14 cellular contexts compared by ENCODE assay signal in genomic region chr17:75809631-75810111, GRCh38. TPM values are rescaled to one million over a fixed set of nuclear protein-coding genes. Genes with fewer than 3 reads are reported as not detected.
A peak's percentile ranks its signal among the peaks of the same experiment; 100 is the strongest.
DNase-seq lines count a peak whose midpoint lies in the region; ATAC-seq and TF ChIP-seq lines count a peak whose summit lies in the region.
"Had no signal": no experiment of that assay in that cellular context is flagged by ENCODE, and none has a peak within 500 bp of the region (broad histone marks: within the 10 kb centered on the region; RNA-seq: fewer than 3 reads in every experiment).

No MANE protein-coding gene starts in this region.

- DNase-seq in adrenal gland (no peak), transverse colon (no peak), DMS79 (lab: John Stamatoyannopoulos, UW) (no peak), MM.1S (no peak), RKO (ENCODE audit: low spot score) (no peak)
- DNase-seq: activated CD4-positive, alpha-beta T cell treated with anti-CD3 and anti-CD28 coated beads for 48 hours; NCI-H1694; NCI-H446 treated with DMSO at 0.1 percent for 48 hours; occipital lobe; T-helper 9 cell had no signal

- H3K27ac ChIP-seq in adrenal gland: peak overlapping the region in 3 of 5 donors; percentile 26 to 86 (median 48)
- peak overlapping the region in 3 of 4 donors; percentile 70 to 79 (median 74) for H3K27ac ChIP-seq in gastroesophageal sphincter
- H3K27ac ChIP-seq in muscle layer of duodenum (ENCODE audit: low read length): peak overlapping the region; percentile 20
- peak overlapping the region in 3 of 4 donors; percentile 14 to 44 (median 26) for H3K27ac ChIP-seq in transverse colon
- H3K27ac ChIP-seq in MM.1S (ENCODE audit: low read length): no peak overlapping the region
- H3K27ac ChIP-seq: SJCRH30 had no signal

- H3K9me3 ChIP-seq in adrenal gland (replicated peaks in 1 of 3) (no peaks in the 10 kb centered on the region), gastroesophageal sphincter (no peaks in the 10 kb centered on the region), muscle layer of duodenum (ENCODE audit: control insufficient read depth in 1 of 2, low read length in 2 of 2) (no peaks in the 10 kb centered on the region), transverse colon (no peaks in the 10 kb centered on the region), MM.1S (replicated peaks; ENCODE audit: insufficient read depth, low read length) (no peaks in the 10 kb centered on the region)
- H3K9me3 ChIP-seq: BLaER1, SJCRH30 had no signal

- no peak for TF ChIP-seq EP300 in gastroesophageal sphincter (IDR thresholded peaks at IDR 0.05)
- TF ChIP-seq EP300 in transverse colon (IDR thresholded peaks at IDR 0.05; ENCODE audit: low read depth): no peak

- H3K4me1 ChIP-seq in adrenal gland (replicated peaks in 1 of 2) (peaks cover 3 to 6% of the 10 kb centered on the region in 2 donors), gastroesophageal sphincter (peaks cover 0 to 23% (median 18%) of the 10 kb centered on the region in 3 donors), muscle layer of duodenum (ENCODE audit: control insufficient read depth in 1 of 2, insufficient read depth in 2 of 2, low read length in 2 of 2) (peaks cover 0 to 4% of the 10 kb centered on the region in 2 donors), transverse colon (no peaks in the 10 kb centered on the region), MM.1S (ENCODE audit: low read length) (no peaks in the 10 kb centered on the region)

- no peak for ATAC-seq in gastroesophageal sphincter

- intact Hi-C loops in adrenal gland (cut with DNase I): loop anchor here in 1 of 2 donors (10.0 kb wide), 1 partner anchor 45 kb away; the partner anchor contains the start of gene GALK1
- intact Hi-C loops in transverse colon (cut with DNase I; ENCODE audit: low total_unique reads): no loop called here

- no peak overlapping the region for H3K4me3 ChIP-seq in adrenal gland
- no peak overlapping the region for H3K4me3 ChIP-seq in gastroesophageal sphincter
- H3K4me3 ChIP-seq in muscle layer of duodenum (ENCODE audit: low read depth in 1 of 2, low read length in 2 of 2): no peak overlapping the region
- no peak overlapping the region for H3K4me3 ChIP-seq in transverse colon
- no peak overlapping the region for H3K4me3 ChIP-seq in MM.1S (ENCODE audit: low read length)
- H3K4me3 ChIP-seq: BLaER1, SJCRH30 had no signal

- in situ Hi-C loops in transverse colon (cut with MboI; ENCODE audit: low pct_ligation_motif_present in 1 of 4, low pct_unique_long_range_greater_than_20kb in 1 of 4, low sequenced_read_pairs in 3 of 4): no loop called here

- WGBS in adrenal gland, 4 donors: 91 to 94% (median 92%) methylated on average over 18 to 24 of the region's 24 CpGs
- WGBS in gastroesophageal sphincter (ENCODE audit: low coverage in 1 of 2), 2 donors: 67% methylated on average over 1 of the region's 24 CpGs; no CpG with 5 or more reads in 1 of the 2 donors
- WGBS in transverse colon (ENCODE audit: low coverage in 1 of 2), 2 donors: 96% methylated on average over 16 of the region's 24 CpGs; no CpG with 5 or more reads in 1 of the 2 donors

- TF ChIP-seq POLR2A in adrenal gland (IDR thresholded peaks at IDR 0.05): no peak
- TF ChIP-seq POLR2A in gastroesophageal sphincter (IDR thresholded peaks at IDR 0.05): no peak
- TF ChIP-seq POLR2A in transverse colon (IDR thresholded peaks at IDR 0.05): no peak

- H4K20me1 ChIP-seq in MM.1S (ENCODE audit: insufficient read depth, low read length): no peaks in the 10 kb centered on the region

- TF ChIP-seq CTCF in adrenal gland (IDR thresholded peaks at IDR 0.05) (no peak), gastroesophageal sphincter (IDR thresholded peaks at IDR 0.05) (no peak), transverse colon (IDR thresholded peaks at IDR 0.05) (no peak), MM.1S (IDR thresholded peaks at IDR 0.05; ENCODE audit: low read length) (no peak)

- H3K4me2 ChIP-seq in MM.1S (ENCODE audit: low read depth, low read length): no peak overlapping the region

- no peak overlapping the region for H2AFZ ChIP-seq in MM.1S (ENCODE audit: low read length)

- peaks cover 0 to 42% of the 10 kb centered on the region in 2 donors for H3K36me3 ChIP-seq in adrenal gland (replicated peaks in 1 of 2)
- H3K36me3 ChIP-seq in gastroesophageal sphincter: peaks cover 0 to 55% of the 10 kb centered on the region in 2 donors
- H3K36me3 ChIP-seq in muscle layer of duodenum (ENCODE audit: control insufficient read depth in 1 of 2, insufficient read depth in 2 of 2, low read length in 2 of 2): peaks cover 30 to 46% of the 10 kb centered on the region in 2 donors
- peaks cover 0 to 16% (median 6%) of the 10 kb centered on the region in 4 donors for H3K36me3 ChIP-seq in transverse colon
- H3K36me3 ChIP-seq in MM.1S (replicated peaks; ENCODE audit: insufficient read depth, low read length): peaks cover 5% of the 10 kb centered on the region; the same call in 1 of the 2 replicates

- no peaks in the 10 kb centered on the region for H3K79me2 ChIP-seq in MM.1S (ENCODE audit: low read length)

- no peak overlapping the region for H3K9ac ChIP-seq in MM.1S (ENCODE audit: low read length)
- H3K9ac ChIP-seq: BLaER1 had no signal

- no peaks in the 10 kb centered on the region for H3K9me2 ChIP-seq in MM.1S (replicated peaks; ENCODE audit: insufficient read depth, low read length)

- no peaks in the 10 kb centered on the region for H3F3A ChIP-seq in MM.1S (ENCODE audit: insufficient read depth, low read length)

- H3K27me3 ChIP-seq in adrenal gland (no peaks in the 10 kb centered on the region), gastroesophageal sphincter (no peaks in the 10 kb centered on the region), muscle layer of duodenum (ENCODE audit: low read depth, low read length) (no peaks in the 10 kb centered on the region), transverse colon (no peaks in the 10 kb centered on the region), MM.1S (replicated peaks; ENCODE audit: insufficient read depth, low read length) (no peaks in the 10 kb centered on the region)
- H3K27me3 ChIP-seq: BLaER1, SJCRH30 had no signal

RNA-seq across cellular contexts. Expression of gene UNK, which starts 25.1 kb away (rescaled TPM):
- total RNA-seq in adrenal gland: 10 to 100 TPM; 15.1 to 35.5 (median 24.6) TPM
- polyA plus RNA-seq in adrenal gland: 10 to 100 TPM; 13.6 to 45.9 (median 19.0) TPM
- 10 to 100 TPM in 3 of 4 donors, 1 to 10 TPM in 1; 9.8 to 41.6 (median 21.0) TPM for total RNA-seq in gastroesophageal sphincter
- 10 to 100 TPM; 24.0 to 99.1 (median 63.1) TPM for total RNA-seq in transverse colon

RNA-seq across cellular contexts. Expression of gene UNC13D, which starts 34.5 kb away (rescaled TPM):
- 10 to 100 TPM in 7 of 8 donors, 1 to 10 TPM in 1; 3.0 to 28.1 (median 13.8) TPM for total RNA-seq in adrenal gland
- polyA plus RNA-seq in adrenal gland: 10 to 100 TPM in 2 of 3 donors, 1 to 10 TPM in 1; 6.6 to 47.5 (median 21.5) TPM
- 10 to 100 TPM in 1 of 4 donors, 1 to 10 TPM in 3; 2.6 to 10.8 (median 5.6) TPM for total RNA-seq in gastroesophageal sphincter
- total RNA-seq in transverse colon: 10 to 100 TPM in 3 of 4 donors, 1 to 10 TPM in 1; 3.0 to 48.3 (median 16.2) TPM

RNA-seq across cellular contexts. Expression of gene GALK1, which starts 44.7 kb away (rescaled TPM):
- total RNA-seq in adrenal gland: 10 to 100 TPM; 13.9 to 47.3 (median 24.6) TPM
- 10 to 100 TPM in 2 of 3 donors, 1 to 10 TPM in 1; 1.4 to 39.1 (median 37.2) TPM for polyA plus RNA-seq in adrenal gland
- total RNA-seq in gastroesophageal sphincter: 10 to 100 TPM; 13.7 to 23.2 (median 20.4) TPM
- total RNA-seq in transverse colon: 100 to 1,000 TPM in 1 of 4 donors, 10 to 100 TPM in 1, 1 to 10 TPM in 2; 9.3 to 116 (median 30.9) TPM

RNA-seq across cellular contexts. Expression of gene WBP2, which starts 45.5 kb away (rescaled TPM):
- total RNA-seq in adrenal gland (100 to 1,000 TPM; 131 to 292 (median 217) TPM), gastroesophageal sphincter (10 to 100 TPM; 50.0 to 83.9 (median 57.6) TPM), transverse colon (10 to 100 TPM; 27.7 to 75.1 (median 56.8) TPM)
- polyA plus RNA-seq in adrenal gland: 100 to 1,000 TPM; 205 to 258 (median 258) TPM
